8 cellular contexts compared by ENCODE assay signal in the genomic region with DNA sequence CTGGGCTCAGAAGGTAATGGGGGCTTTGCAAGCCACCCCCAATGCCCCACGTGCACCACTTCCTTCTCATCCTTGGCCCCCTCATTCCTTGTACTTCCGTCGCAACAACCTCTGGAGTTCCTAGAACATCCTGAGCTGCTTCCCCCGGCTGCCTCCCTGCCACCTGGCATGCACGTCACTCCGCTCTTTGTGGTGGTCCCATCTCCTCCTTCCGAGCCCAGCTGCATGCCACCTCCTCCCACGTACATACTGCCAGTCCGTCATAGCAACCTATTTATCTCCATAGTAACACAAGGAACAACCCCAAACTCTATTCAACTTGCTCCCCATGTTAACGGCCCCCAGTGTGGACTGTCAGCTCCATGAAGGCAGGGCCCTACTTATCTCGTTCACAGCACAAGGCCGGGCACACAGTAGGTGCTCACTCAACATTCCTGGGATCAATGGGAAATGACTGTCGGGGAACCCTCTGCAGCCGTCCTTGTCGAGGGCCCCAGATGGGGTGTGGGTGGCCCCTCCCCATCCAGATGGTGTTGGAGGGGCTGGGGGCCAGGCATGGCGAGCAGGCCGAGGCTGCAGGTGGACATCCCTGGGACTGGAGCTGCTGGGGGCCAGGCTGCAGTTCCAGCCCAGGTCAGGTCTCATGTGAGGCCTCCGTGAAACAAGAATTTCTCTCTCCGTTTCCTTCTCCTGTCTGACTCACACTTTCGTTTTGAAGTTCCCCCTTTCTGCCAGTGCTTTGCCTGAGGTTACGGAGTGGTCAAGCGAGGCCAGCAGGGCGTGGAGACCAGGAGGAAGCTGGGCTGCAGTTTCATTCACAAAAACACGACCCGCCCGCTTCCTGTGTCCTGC. TPM values are rescaled to one million over a fixed set of nuclear protein-coding genes. Genes with fewer than 3 reads are reported as not detected.
DNase-seq lines count a peak whose midpoint lies in the region; ATAC-seq, FAIRE-seq and TF ChIP-seq lines count a peak whose summit lies in the region.

No MANE protein-coding gene starts in this region.

- TF ChIP-seq RAD21 in A549 (conservative IDR thresholded peaks at IDR 0.05 in 1 of 2, IDR thresholded peaks at IDR 0.05 in 1 of 2), result peak; percentile 24 to 43; a peak in 4 of 5 replicates

- TF ChIP-seq EP300 in A549 (IDR thresholded peaks at IDR 0.05), result peak; percentile 62 to 69; a peak in 2 of 5 replicates

- TF ChIP-seq CTCF in A549 (IDR thresholded peaks at IDR 0.05) (no peak), astrocyte of the spinal cord (IDR thresholded peaks at IDR 0.05; ENCODE audit: low read depth, low read length) (no peak), spleen (IDR thresholded peaks at IDR 0.05 in 8 of 11, conservative IDR thresholded peaks at IDR 0.05 in 3 of 11) (peak in 2 of 11 experiments; percentile 15 to 32)

- FAIRE-seq in A549 (lab: Jason Lieb, UNC), result no peak

- H3K27ac ChIP-seq in A549 (peak overlapping the region; percentile 93 to 98), spleen (peak overlapping the region; percentile 72 to 88 (median 86))

- intact Hi-C loops in spleen (cut with DNase I; ENCODE audit: low total_unique reads), result no loop called here

- no peaks in the 10 kb centered on the region for H3K9me3 ChIP-seq in A549
- H3K9me3 ChIP-seq in spleen, result peaks cover 0 to 2% (median 0%) of the 10 kb centered on the region in 8 donors

- peak overlapping the region; percentile 75 for H3K4me2 ChIP-seq in A549

- H3K27me3 ChIP-seq in spleen (replicated peaks in 1 of 7), result no peaks in the 10 kb centered on the region

- ATAC-seq in A549, result peak; percentile 11 to 35
- peak; percentile 47 for ATAC-seq in GM18502 (IDR thresholded peaks at IDR 0.05; ENCODE audit: poor library complexity, unreplicated experiment)
- peak; percentile 37 for ATAC-seq in HG03045 (IDR thresholded peaks at IDR 0.05; ENCODE audit: unreplicated experiment)

- in situ Hi-C loops in astrocyte of the spinal cord (cut with HindIII; ENCODE audit: low sequenced_read_pairs), result no loop called here

- no peaks in the 10 kb centered on the region for H3K36me3 ChIP-seq in spleen

- 19% methylated on average over 22 of the region's 26 CpGs for WGBS in A549 (ENCODE audit: missing lambda C conversion rate)
- WGBS in spleen, 5 donors, result 4 to 13% (median 8%) methylated on average over 23 to 26 of the region's 26 CpGs

- TF ChIP-seq POLR2A in A549 (IDR thresholded peaks at IDR 0.05; ENCODE audit: low read length) (no peak), spleen (IDR thresholded peaks at IDR 0.05) (no peak)

- DNase-seq in A549 (ENCODE audit: low read depth in 1 of 2, low spot score in 1 of 2) (peak; percentile 76 to 94), OCI-M1 (lab: John Stamatoyannopoulos, UW) (peak; percentile 100), astrocyte of the spinal cord (ENCODE audit: low read depth, low spot score) (peak; percentile 81), hypothalamus (lab: John Stamatoyannopoulos, UW) (peak in 31 of 51 donors; percentile 7 to 61 (median 24)), spleen (peak; percentile 93), SHP77 (lab: John Stamatoyannopoulos, UW) (no peak)

- H3K4me3 ChIP-seq in A549 (peak overlapping the region; percentile 24; the same call in 2 of the 3 replicates), astrocyte of the spinal cord (ENCODE audit: low read depth, low read length) (no peak overlapping the region), spleen (peak overlapping the region in 6 of 8 donors; percentile 4 to 64 (median 30))

- CTCF ChIA-PET in A549 (lab: Yijun Ruan, JAX), result interaction anchor here (0.8 to 9.2 kb wide), 10 partner anchors 13 to 344 kb away, joined by 3 to 150 read pairs (median 4); a partner anchor contains a TSS

- peaks cover 78% of the 10 kb centered on the region for H3K4me1 ChIP-seq in A549
- peaks cover 33 to 91% (median 76%) of the 10 kb centered on the region in 6 donors for H3K4me1 ChIP-seq in spleen

- POLR2A ChIA-PET in A549 (lab: Yijun Ruan, JAX), result interaction anchor here (0.6 to 9.3 kb wide), 14 partner anchors 11 to 356 kb away, joined by 3 to 188 read pairs (median 3); a partner anchor contains a TSS

TF ChIP-seq in A549, 52 proteins besides CTCF, POLR2A, EP300 and RAD21 (continues in another document):
- TF ChIP-seq TP53 (CRISPR knock-in tag; IDR thresholded peaks at IDR 0.05) (no peak; the same call in 1 of the 2 replicates), CEBPB (IDR thresholded peaks at IDR 0.05) (0 out of 4 replicates have a peak, but pooled peaks of 1 of the 2 experiments have one; percentile 2), CHD4 (IDR thresholded peaks at IDR 0.05; ENCODE audit: borderline replicate concordance) (no peak), CBX2 (IDR thresholded peaks at IDR 0.05; ENCODE audit: borderline replicate concordance, low read depth) (no peak), ZC3H11A (IDR thresholded peaks at IDR 0.05) (no peak), RNF2 (IDR thresholded peaks at IDR 0.05; ENCODE audit: borderline replicate concordance, low read depth) (no peak), HDAC2 (IDR thresholded peaks at IDR 0.05) (no peak), MAZ (IDR thresholded peaks at IDR 0.05; ENCODE audit: borderline replicate concordance, low read depth, low read length) (no peak), NFE2L2 (conservative IDR thresholded peaks at IDR 0.05; ENCODE audit: low read length) (no peak), KDM1A (IDR thresholded peaks at IDR 0.05; ENCODE audit: low read depth) (no peak), SMC3 (IDR thresholded peaks at IDR 0.05) (peak; percentile 17; the same call in 1 of the 3 replicates), HEYL (CRISPR knock-in tag; IDR thresholded peaks at IDR 0.05) (no peak), FOSB (CRISPR knock-in tag; IDR thresholded peaks at IDR 0.05) (peak; percentile 35; the same call in 1 of the 2 replicates), NR3C1 (IDR thresholded peaks at IDR 0.05) (no peak), NPAS2 (CRISPR knock-in tag; IDR thresholded peaks at IDR 0.05; ENCODE audit: borderline replicate concordance) (0 out of 2 replicates have a peak, but pooled peaks have one; percentile 6), HOXA7 (CRISPR knock-in tag; IDR thresholded peaks at IDR 0.05) (no peak), CBX8 (IDR thresholded peaks at IDR 0.05) (no peak), TFCP2L1 (CRISPR knock-in tag; IDR thresholded peaks at IDR 0.05) (no peak), CHD2 (IDR thresholded peaks at IDR 0.05; ENCODE audit: low read length, partially characterized antibody) (no peak)
- TF ChIP-seq, protein P1, sequence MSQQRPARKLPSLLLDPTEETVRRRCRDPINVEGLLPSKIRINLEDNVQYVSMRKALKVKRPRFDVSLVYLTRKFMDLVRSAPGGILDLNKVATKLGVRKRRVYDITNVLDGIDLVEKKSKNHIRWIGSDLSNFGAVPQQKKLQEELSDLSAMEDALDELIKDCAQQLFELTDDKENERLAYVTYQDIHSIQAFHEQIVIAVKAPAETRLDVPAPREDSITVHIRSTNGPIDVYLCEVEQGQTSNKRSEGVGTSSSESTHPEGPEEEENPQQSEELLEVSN (IDR thresholded peaks at IDR 0.05; ENCODE audit: borderline replicate concordance, low read depth), result 0 out of 2 replicates have a peak, but pooled peaks have one; percentile 23
- TF ChIP-seq, protein P2, sequence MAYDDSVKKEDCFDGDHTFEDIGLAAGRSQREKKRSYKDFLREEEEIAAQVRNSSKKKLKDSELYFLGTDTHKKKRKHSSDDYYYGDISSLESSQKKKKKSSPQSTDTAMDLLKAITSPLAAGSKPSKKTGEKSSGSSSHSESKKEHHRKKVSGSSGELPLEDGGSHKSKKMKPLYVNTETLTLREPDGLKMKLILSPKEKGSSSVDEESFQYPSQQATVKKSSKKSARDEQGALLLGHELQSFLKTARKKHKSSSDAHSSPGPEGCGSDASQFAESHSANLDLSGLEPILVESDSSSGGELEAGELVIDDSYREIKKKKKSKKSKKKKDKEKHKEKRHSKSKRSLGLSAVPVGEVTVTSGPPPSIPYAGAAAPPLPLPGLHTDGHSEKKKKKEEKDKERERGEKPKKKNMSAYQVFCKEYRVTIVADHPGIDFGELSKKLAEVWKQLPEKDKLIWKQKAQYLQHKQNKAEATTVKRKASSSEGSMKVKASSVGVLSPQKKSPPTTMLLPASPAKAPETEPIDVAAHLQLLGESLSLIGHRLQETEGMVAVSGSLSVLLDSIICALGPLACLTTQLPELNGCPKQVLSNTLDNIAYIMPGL (CRISPR knock-in tag; IDR thresholded peaks at IDR 0.05; ENCODE audit: borderline replicate concordance), result no peak
- TF ChIP-seq, protein P3, sequence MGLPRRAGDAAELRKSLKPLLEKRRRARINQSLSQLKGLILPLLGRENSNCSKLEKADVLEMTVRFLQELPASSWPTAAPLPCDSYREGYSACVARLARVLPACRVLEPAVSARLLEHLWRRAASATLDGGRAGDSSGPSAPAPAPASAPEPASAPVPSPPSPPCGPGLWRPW (IDR thresholded peaks at IDR 0.05), result no peak
- TF ChIP-seq, protein P4, sequence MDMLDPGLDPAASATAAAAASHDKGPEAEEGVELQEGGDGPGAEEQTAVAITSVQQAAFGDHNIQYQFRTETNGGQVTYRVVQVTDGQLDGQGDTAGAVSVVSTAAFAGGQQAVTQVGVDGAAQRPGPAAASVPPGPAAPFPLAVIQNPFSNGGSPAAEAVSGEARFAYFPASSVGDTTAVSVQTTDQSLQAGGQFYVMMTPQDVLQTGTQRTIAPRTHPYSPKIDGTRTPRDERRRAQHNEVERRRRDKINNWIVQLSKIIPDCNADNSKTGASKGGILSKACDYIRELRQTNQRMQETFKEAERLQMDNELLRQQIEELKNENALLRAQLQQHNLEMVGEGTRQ (IDR thresholded peaks at IDR 0.05), result peak; percentile 31; the same call in 1 of the 2 replicates
- TF ChIP-seq, protein P5, sequence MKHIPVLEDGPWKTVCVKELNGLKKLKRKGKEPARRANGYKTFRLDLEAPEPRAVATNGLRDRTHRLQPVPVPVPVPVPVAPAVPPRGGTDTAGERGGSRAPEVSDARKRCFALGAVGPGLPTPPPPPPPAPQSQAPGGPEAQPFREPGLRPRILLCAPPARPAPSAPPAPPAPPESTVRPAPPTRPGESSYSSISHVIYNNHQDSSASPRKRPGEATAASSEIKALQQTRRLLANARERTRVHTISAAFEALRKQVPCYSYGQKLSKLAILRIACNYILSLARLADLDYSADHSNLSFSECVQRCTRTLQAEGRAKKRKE (CRISPR knock-in tag; IDR thresholded peaks at IDR 0.05; ENCODE audit: low read depth), result no peak; the same call in 1 of the 2 replicates

RNA-seq across cellular contexts. Expression of a gene that starts 4.2 kb away (rescaled TPM):
- 102 and 111 TPM in 2 replicates for polyA plus RNA-seq in A549 (2011; rRNA removed)
- 109 and 120 TPM in 2 replicates for polyA plus RNA-seq in A549 (2012; cell fraction: cytosol; rRNA removed)
- polyA plus RNA-seq in A549 (2012; cell fraction: nucleus; rRNA removed), result 106 and 116 TPM in 2 replicates
- polyA plus RNA-seq in A549 (2017; fragmentation: RNase III; extraction: RNeasy Plus Mini Kit Qiagen cat#74134 plus additional on column Dnase treatment), result 82.2 to 113 TPM (median 92.3 TPM) in 3 replicates
- 164 and 190 TPM in 2 replicates for polyA minus RNA-seq in A549 (2011; rRNA and poly(A)+ RNA removed)
- total RNA-seq in spleen, result 1 to 10 TPM in 2 of 7 donors, under 1 TPM in 3, not detected in 2; 0.36 to 1.4 (median 0.52) TPM
- polyA plus RNA-seq in spleen, result under 1 TPM; 0.06 to 0.43 (median 0.12) TPM

Comparison
In these comparisons a context has a peak if more than half of its experiments do, and no peak if none do; other contexts are left out.
1. DNase-seq: peak in A549 (2 of 2), OCI-M1 (single experiment), astrocyte of the spinal cord (single experiment), hypothalamus (31 of 51) and spleen (single experiment); none in SHP77 (0 of 2).
2. RNA of a gene that starts 4.2 kb away (polyA plus RNA-seq): 82.2 to 120 TPM in A549; 0.06 to 0.43 TPM in spleen; every median in the first group is over 10 times any median in the second.
3. Peak in every context shown above with its lines, with median percentiles within 50 percentile points of each other: ATAC-seq.